In genomic region chr3:38121451-38121831, GRCh38 we compare ENCODE assay signal across 16 cellular contexts. TPM values are rescaled to one million over a fixed set of nuclear protein-coding genes. Genes with fewer than 3 reads are reported as not detected.
DNase-seq lines count a peak whose midpoint lies in the region; ATAC-seq, FAIRE-seq and TF ChIP-seq lines count a peak whose summit lies in the region.
"Had no signal": no experiment of that assay in that cellular context is flagged by ENCODE, and none has a peak within 500 bp of the region (broad histone marks: within the 10 kb centered on the region; RNA-seq: fewer than 3 reads in every experiment).

No MANE protein-coding gene starts in this region.

- DNase-seq in activated T-cell treated with anti-CD3 and anti-CD28 coated beads, Interleukin-2, amount 50 U/mL, for 1 hour: peak; percentile 12
- no peak for DNase-seq in activated T-cell treated with anti-CD3 and anti-CD28 coated beads, Interleukin-2, amount 50 U/mL, for 48 hours
- DNase-seq in RWPE2 (ENCODE audit: low spot score) (peak; percentile 47), right lobe of liver (peak; percentile 27 to 74 (median 68)), sigmoid colon (peak; percentile 77), HUDEP-2 (lab: John Stamatoyannopoulos, UW; ENCODE audit: unreplicated experiment in 76 of 76) (no peak), GM19239 (ENCODE audit: insufficient read length, low spot score) (no peak)
- DNase-seq in stimulated activated CD4-positive, alpha-beta T cell treated with anti-CD3 and anti-CD28 coated beads, Interleukin-12 subunit alpha, Interleukin-12 subunit beta, amount 100 ng/mL, for 4 hours: no peak
- DNase-seq: CD8-positive, alpha-beta memory T cell; NCI-H187; NCI-H226; NCI-H524 treated with DMSO at 0.1 percent for 48 hours; SHP77 treated with DMSO at 0.1 percent for 48 hours had no signal

- H3K27ac ChIP-seq in RWPE2 (ENCODE audit: poor library complexity, severe bottlenecking): no peak overlapping the region
- peak overlapping the region in 1 of 3 donors; percentile 8 for H3K27ac ChIP-seq in right lobe of liver
- peak overlapping the region in 2 of 4 donors; percentile 53 to 62 for H3K27ac ChIP-seq in sigmoid colon

- no peak for TF ChIP-seq EP300 in sigmoid colon (IDR thresholded peaks at IDR 0.05)

- FAIRE-seq in GM19239 (lab: Jason Lieb, UNC): no peak
- FAIRE-seq: GM12892 had no signal

- no peak for TF ChIP-seq CTCF in RWPE2 (IDR thresholded peaks at IDR 0.05; ENCODE audit: poor library complexity, severe bottlenecking)
- TF ChIP-seq CTCF in right lobe of liver (IDR thresholded peaks at IDR 0.05): no peak
- TF ChIP-seq CTCF in sigmoid colon (IDR thresholded peaks at IDR 0.05): no peak

- H3K27me3 ChIP-seq in RWPE2 (ENCODE audit: insufficient read depth, poor library complexity, severe bottlenecking) (no peaks in the 10 kb centered on the region), right lobe of liver (no peaks in the 10 kb centered on the region), sigmoid colon (no peaks in the 10 kb centered on the region)

- 20% methylated on average over 1 of the region's 9 CpGs for WGBS in right lobe of liver (ENCODE audit: insufficient coverage, low coverage, low lambda C conversion rate, missing lambda C conversion rate)
- WGBS in sigmoid colon, 2 donors: 88 to 92% methylated on average over 9 of the region's 9 CpGs

- H3K4me3 ChIP-seq in RWPE2 (ENCODE audit: severe bottlenecking): no peak overlapping the region
- H3K4me3 ChIP-seq in right lobe of liver: no peak overlapping the region
- no peak overlapping the region for H3K4me3 ChIP-seq in sigmoid colon

- TF ChIP-seq POLR2A in right lobe of liver (IDR thresholded peaks at IDR 0.05): no peak
- no peak for TF ChIP-seq POLR2A in sigmoid colon (IDR thresholded peaks at IDR 0.05)

- ATAC-seq in RWPE2 (ENCODE audit: low read depth): no peak
- ATAC-seq in right lobe of liver: no peak
- ATAC-seq: Panc1 had no signal

- H3K4me1 ChIP-seq in RWPE2 (ENCODE audit: insufficient read depth, poor library complexity, severe bottlenecking): no peaks in the 10 kb centered on the region
- peaks cover 0 to 68% (median 25%) of the 10 kb centered on the region in 4 donors for H3K4me1 ChIP-seq in right lobe of liver
- peaks cover 0 to 7% (median 3%) of the 10 kb centered on the region in 4 donors for H3K4me1 ChIP-seq in sigmoid colon

- H3K36me3 ChIP-seq in RWPE2 (ENCODE audit: low read depth) (peaks cover 36% of the 10 kb centered on the region), right lobe of liver (peaks cover 0 to 61% (median 40%) of the 10 kb centered on the region in 4 donors), sigmoid colon (peaks cover 21 to 70% (median 32%) of the 10 kb centered on the region in 4 donors)

- H3K9me3 ChIP-seq in RWPE2 (ENCODE audit: severe bottlenecking): no peaks in the 10 kb centered on the region
- no peaks in the 10 kb centered on the region for H3K9me3 ChIP-seq in right lobe of liver
- H3K9me3 ChIP-seq in sigmoid colon: no peaks in the 10 kb centered on the region

- intact Hi-C loops in right lobe of liver (cut with DNase I): loop anchor here in 1 of 2 donors (10.0 kb wide), 1 partner anchor 353 kb away; no protein-coding TSS in a partner anchor
- intact Hi-C loops in sigmoid colon (cut with DNase I): loop anchor here (10.0 kb wide), 1 partner anchor 123 kb away; no protein-coding TSS in a partner anchor

RNA-seq across cellular contexts. Expression of gene ACAA1, which starts 15.5 kb away (rescaled TPM):
- total RNA-seq in right lobe of liver (100 to 1,000 TPM; 192 to 441 (median 309) TPM), sigmoid colon (10 to 100 TPM; 42.6 to 53.2 (median 47.6) TPM)
- polyA plus RNA-seq in sigmoid colon: 100 to 1,000 TPM; 102 to 258 (median 131) TPM

RNA-seq across cellular contexts. Expression of gene MYD88, which starts 17.0 kb away (rescaled TPM):
- total RNA-seq in right lobe of liver (10 to 100 TPM; 24.3 to 57.3 (median 37.0) TPM), sigmoid colon (10 to 100 TPM; 27.8 to 39.7 (median 33.4) TPM)
- polyA plus RNA-seq in sigmoid colon: 10 to 100 TPM; 48.6 to 74.0 (median 58.4) TPM
- total RNA-seq: HT1080 had no signal

RNA-seq across cellular contexts. Expression of gene OXSR1, which starts 43.9 kb away (rescaled TPM):
- total RNA-seq in right lobe of liver: 10 to 100 TPM; 12.0 to 20.3 (median 15.2) TPM
- total RNA-seq in sigmoid colon: 10 to 100 TPM; 21.8 to 28.8 (median 26.2) TPM
- polyA plus RNA-seq in sigmoid colon: 10 to 100 TPM; 13.8 to 22.9 (median 22.8) TPM

Comparison
In these comparisons a context has a peak if more than half of its experiments do, and no peak if none do; other contexts are left out.
1. DNase-seq: peak in activated T-cell treated with anti-CD3 and anti-CD28 coated beads, Interleukin-2, amount 50 U/mL, for 1 hour (single experiment), RWPE2 (single experiment), right lobe of liver (3 of 3) and sigmoid colon (single experiment); none in activated T-cell treated with anti-CD3 and anti-CD28 coated beads, Interleukin-2, amount 50 U/mL, for 48 hours (0 of 2), HUDEP-2 (0 of 76), GM19239 (single experiment) and stimulated activated CD4-positive, alpha-beta T cell treated with anti-CD3 and anti-CD28 coated beads, Interleukin-12 subunit alpha, Interleukin-12 subunit beta, amount 100 ng/mL, for 4 hours (single experiment).